Comparison of ENCODE assay signal across 8 cellular contexts in the genomic region with DNA sequence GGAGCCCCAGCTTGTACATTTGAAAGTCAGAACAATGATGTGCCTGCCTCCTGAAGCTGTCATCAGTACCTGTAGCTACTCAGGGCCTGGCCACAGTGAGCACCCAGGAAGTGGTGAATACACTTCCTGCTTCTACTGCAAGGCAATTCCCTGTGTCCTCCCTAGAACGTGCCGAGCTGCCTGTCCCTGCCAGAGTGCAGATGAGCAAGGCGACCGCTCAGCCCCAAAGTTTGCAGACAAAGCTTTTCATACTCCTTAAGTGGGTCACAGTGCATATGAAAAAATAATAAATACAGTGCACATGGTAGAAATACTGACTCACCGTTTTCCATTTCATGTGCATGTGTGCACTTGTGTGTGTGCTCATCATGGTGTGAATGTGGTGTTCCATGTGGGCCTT.
A peak's percentile ranks its signal among the peaks of the same experiment; 100 is the strongest.
DNase-seq lines count a peak whose midpoint lies in the region; ATAC-seq, FAIRE-seq and TF ChIP-seq lines count a peak whose summit lies in the region.

No MANE protein-coding gene starts in this region.

- no peak overlapping the region for H3K4me3 ChIP-seq in foreskin fibroblast (ENCODE audit: low read depth in 1 of 2, low read length in 2 of 2)

- peak; percentile 76 for DNase-seq in activated CD8-positive, alpha-beta memory T cell treated with anti-CD3 and anti-CD28 coated beads, Interleukin-2, amount 50 U/mL, for 48 hours
- peak; percentile 74 to 83 for DNase-seq in foreskin fibroblast
- peak; percentile 32 for DNase-seq in stimulated activated CD4-positive, alpha-beta T cell treated with anti-CD3 and anti-CD28 coated beads, Interleukin-2, amount 100 ng/mL, for 4 hours (ENCODE audit: low read depth)
- DNase-seq in D721Med (ENCODE audit: insufficient read length, low spot score) = no peak
- no peak for DNase-seq in occipital lobe (lab: John Stamatoyannopoulos, UW)
- DNase-seq in ecto neural progenitor cell (ENCODE audit: low spot score) = no peak

- FAIRE-seq in D721Med (lab: Jason Lieb, UNC) = no peak

- TF ChIP-seq CTCF in foreskin fibroblast (IDR thresholded peaks at IDR 0.05; ENCODE audit: low read depth, low read length) (no peak), D721Med (IDR thresholded peaks at IDR 0.05; ENCODE audit: insufficient read depth, missing control alignments) (no peak)

- peak; percentile 47 for ATAC-seq in HG03108 (IDR thresholded peaks at IDR 0.05; ENCODE audit: unreplicated experiment)
- ATAC-seq in GM21619 (IDR thresholded peaks at IDR 0.05; ENCODE audit: unreplicated experiment) = no peak

Comparison
In these comparisons a context has a peak if more than half of its experiments do, and no peak if none do; other contexts are left out.
1. DNase-seq: peak in activated CD8-positive, alpha-beta memory T cell treated with anti-CD3 and anti-CD28 coated beads, Interleukin-2, amount 50 U/mL, for 48 hours (single experiment), foreskin fibroblast (2 of 2) and stimulated activated CD4-positive, alpha-beta T cell treated with anti-CD3 and anti-CD28 coated beads, Interleukin-2, amount 100 ng/mL, for 4 hours (single experiment); none in D721Med (single experiment), occipital lobe (single experiment) and ecto neural progenitor cell (single experiment).